Comparison of ENCODE assay signal across 18 cellular contexts in the genomic region with DNA sequence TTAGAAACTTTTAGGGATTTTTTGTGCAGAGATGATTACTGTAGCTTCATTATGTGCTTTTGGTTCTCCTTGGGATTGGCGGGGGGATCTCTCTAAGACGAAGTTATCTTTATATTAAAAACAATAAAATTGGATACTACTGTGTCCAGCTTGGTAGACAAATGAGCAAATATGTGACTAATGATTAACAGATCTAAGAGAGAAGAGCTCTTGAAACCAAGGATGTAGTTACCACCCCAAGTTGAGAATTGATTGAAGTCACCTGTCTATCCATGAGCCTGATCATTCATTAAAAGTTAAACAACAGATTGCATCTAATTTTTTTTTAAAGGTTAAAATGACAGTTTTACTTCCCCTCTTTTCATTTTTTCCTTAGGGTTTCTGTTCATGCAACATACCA. TPM values are rescaled to one million over a fixed set of nuclear protein-coding genes. Genes with fewer than 3 reads are reported as not detected.
DNase-seq lines count a peak whose midpoint lies in the region; ATAC-seq and TF ChIP-seq lines count a peak whose summit lies in the region.
"Had no signal": no experiment of that assay in that cellular context is flagged by ENCODE, and none has a peak within 500 bp of the region (broad histone marks: within the 10 kb centered on the region; RNA-seq: fewer than 3 reads in every experiment).

No MANE protein-coding gene starts in this region.

- TF ChIP-seq CTCF in WTC11 (IDR thresholded peaks at IDR 0.05) (no peak), right lobe of liver (IDR thresholded peaks at IDR 0.05) (no peak)

- H3K4me3 ChIP-seq in right lobe of liver, result no peak overlapping the region
- H3K4me3 ChIP-seq: BLaER1 had no signal

- no peaks in the 10 kb centered on the region for H3K9me3 ChIP-seq in right lobe of liver
- H3K9me3 ChIP-seq: BLaER1 had no signal

- POLR2A ChIA-PET in WTC11 (lab: Charles Lee), result no interaction called here

- 53% methylated on average over 2 of the region's 2 CpGs for WGBS in right lobe of liver (ENCODE audit: insufficient coverage, low coverage, low lambda C conversion rate, missing lambda C conversion rate)

- H3K27ac ChIP-seq in right lobe of liver, result no peak overlapping the region
- H3K27ac ChIP-seq: BLaER1, RWPE1 had no signal

- peak overlapping the region; percentile 1 for H3K27ac Mint-ChIP-seq in activated T-cell treated with anti-CD3 and anti-CD28 coated beads, Interleukin-2, amount 50 U/mL, for 72 hours
- peak overlapping the region; percentile 48; the same call in 1 of the 2 replicates for H3K27ac Mint-ChIP-seq in WTC11
- H3K27ac Mint-ChIP-seq: CD8-positive, alpha-beta T cell; IgD-negative memory B cell had no signal

- peaks cover 60% of the 10 kb centered on the region for H3K4me1 Mint-ChIP-seq in activated T-cell treated with anti-CD3 and anti-CD28 coated beads, Interleukin-2, amount 50 U/mL, for 72 hours (ENCODE audit: low read depth)
- peaks cover 19% of the 10 kb centered on the region for H3K4me1 Mint-ChIP-seq in WTC11

- TF ChIP-seq POLR2A in right lobe of liver (IDR thresholded peaks at IDR 0.05), result no peak

- ATAC-seq in activated T-cell treated with anti-CD3 and anti-CD28 coated beads, Interleukin-2, amount 50 U/mL, for 72 hours (replicated peaks in 1 of 2), result no peak
- ATAC-seq in GM18511 (IDR thresholded peaks at IDR 0.05; ENCODE audit: unreplicated experiment) (peak; percentile 50), WTC11 (no peak), right lobe of liver (peak in 3 of 4 donors; percentile 43 to 55 (median 54)), SK-N-SH treated with all-trans-retinoic acid at 6 μM for 48 hours (no peak)
- ATAC-seq: CD8-positive, alpha-beta T cell had no signal

- peaks cover 0 to 27% (median 0%) of the 10 kb centered on the region in 4 donors for H3K36me3 ChIP-seq in right lobe of liver

- CTCF ChIA-PET in WTC11 (lab: Charles Lee), result no interaction called here

- no peaks in the 10 kb centered on the region for H3K9me3 Mint-ChIP-seq in activated T-cell treated with anti-CD3 and anti-CD28 coated beads, Interleukin-2, amount 50 U/mL, for 72 hours
- H3K9me3 Mint-ChIP-seq in WTC11, result no peaks in the 10 kb centered on the region
- H3K9me3 Mint-ChIP-seq: CD8-positive, alpha-beta T cell; IgD-negative memory B cell had no signal

- no peak overlapping the region for H3K4me3 Mint-ChIP-seq in activated T-cell treated with anti-CD3 and anti-CD28 coated beads, Interleukin-2, amount 50 U/mL, for 72 hours
- no peak overlapping the region for H3K4me3 Mint-ChIP-seq in WTC11
- H3K4me3 Mint-ChIP-seq: CD8-positive, alpha-beta T cell; IgD-negative memory B cell had no signal

- peaks cover 0 to 19% (median 0%) of the 10 kb centered on the region in 4 donors for H3K4me1 ChIP-seq in right lobe of liver

- intact Hi-C loops in right lobe of liver (cut with DNase I), result no loop called here

- H3K27me3 ChIP-seq in right lobe of liver, result no peaks in the 10 kb centered on the region
- H3K27me3 ChIP-seq: BLaER1 had no signal

- peaks cover 15 to 67% of the 10 kb centered on the region in 2 donors for H3K36me3 Mint-ChIP-seq in activated T-cell treated with anti-CD3 and anti-CD28 coated beads, Interleukin-2, amount 50 U/mL, for 72 hours (ENCODE audit: insufficient read depth in 2 of 2)
- peaks cover 83% of the 10 kb centered on the region for H3K36me3 Mint-ChIP-seq in WTC11

- no peaks in the 10 kb centered on the region for H3K27me3 Mint-ChIP-seq in activated T-cell treated with anti-CD3 and anti-CD28 coated beads, Interleukin-2, amount 50 U/mL, for 72 hours (ENCODE audit: low read depth)
- no peaks in the 10 kb centered on the region for H3K27me3 Mint-ChIP-seq in WTC11 (ENCODE audit: low read depth)
- H3K27me3 Mint-ChIP-seq: IgD-negative memory B cell had no signal

- DNase-seq in activated T-cell treated with anti-CD3 and anti-CD28 coated beads, Interleukin-2, amount 50 U/mL, for 72 hours, result no peak
- DNase-seq in activated T-cell treated with anti-CD3 and anti-CD28 coated beads, Interleukin-2, amount 50 U/mL, for 48 hours, result no peak
- no peak for DNase-seq in WTC11 (ENCODE audit: low spot score)
- no peak for DNase-seq in right lobe of liver
- DNase-seq in NCI-H1436 treated with DMSO at 0.1 percent for 48 hours (lab: John Stamatoyannopoulos, UW), result no peak
- DNase-seq: Calu3; CD8-positive, alpha-beta T cell; Kasumi-1; NCI-H1105 treated with DMSO at 0.1 percent for 48 hours; NCI-H1694 treated with DMSO at 0.1 percent for 48 hours; NCI-H510A; NCI-H748 treated with DMSO at 0.1 percent for 48 hours; SIG-M5 had no signal

TF ChIP-seq in WTC11, 78 proteins besides CTCF, POLR2A, EP300 and RAD21 (continues in another document):
- no peak for TF ChIP-seq RORB (CRISPR knock-in tag; IDR thresholded peaks at IDR 0.05)
- TF ChIP-seq KAT7 (CRISPR knock-in tag; IDR thresholded peaks at IDR 0.05; ENCODE audit: borderline replicate concordance), result no peak
- TF ChIP-seq, protein P1, sequence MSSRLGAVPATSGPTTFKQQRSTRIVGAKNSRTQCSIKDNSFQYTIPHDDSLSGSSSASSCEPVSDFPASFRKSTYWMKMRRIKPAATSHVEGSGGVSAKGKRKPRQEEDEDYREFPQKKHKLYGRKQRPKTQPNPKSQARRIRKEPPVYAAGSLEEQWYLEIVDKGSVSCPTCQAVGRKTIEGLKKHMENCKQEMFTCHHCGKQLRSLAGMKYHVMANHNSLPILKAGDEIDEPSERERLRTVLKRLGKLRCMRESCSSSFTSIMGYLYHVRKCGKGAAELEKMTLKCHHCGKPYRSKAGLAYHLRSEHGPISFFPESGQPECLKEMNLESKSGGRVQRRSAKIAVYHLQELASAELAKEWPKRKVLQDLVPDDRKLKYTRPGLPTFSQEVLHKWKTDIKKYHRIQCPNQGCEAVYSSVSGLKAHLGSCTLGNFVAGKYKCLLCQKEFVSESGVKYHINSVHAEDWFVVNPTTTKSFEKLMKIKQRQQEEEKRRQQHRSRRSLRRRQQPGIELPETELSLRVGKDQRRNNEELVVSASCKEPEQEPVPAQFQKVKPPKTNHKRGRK (CRISPR knock-in tag; IDR thresholded peaks at IDR 0.05; ENCODE audit: borderline replicate concordance), result no peak
- TF ChIP-seq CBFB (CRISPR knock-in tag; IDR thresholded peaks at IDR 0.05; ENCODE audit: low read depth), result no peak
- TF ChIP-seq, protein P2, sequence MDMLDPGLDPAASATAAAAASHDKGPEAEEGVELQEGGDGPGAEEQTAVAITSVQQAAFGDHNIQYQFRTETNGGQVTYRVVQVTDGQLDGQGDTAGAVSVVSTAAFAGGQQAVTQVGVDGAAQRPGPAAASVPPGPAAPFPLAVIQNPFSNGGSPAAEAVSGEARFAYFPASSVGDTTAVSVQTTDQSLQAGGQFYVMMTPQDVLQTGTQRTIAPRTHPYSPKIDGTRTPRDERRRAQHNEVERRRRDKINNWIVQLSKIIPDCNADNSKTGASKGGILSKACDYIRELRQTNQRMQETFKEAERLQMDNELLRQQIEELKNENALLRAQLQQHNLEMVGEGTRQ (CRISPR knock-in tag; IDR thresholded peaks at IDR 0.05), result no peak

TF ChIP-seq in SK-N-SH treated with all-trans-retinoic acid at 6 μM for 48 hours, 23 proteins besides CTCF, POLR2A, EP300 and RAD21 (continues in another document):
- TF ChIP-seq ISL1 (CRISPR knock-in tag; IDR thresholded peaks at IDR 0.05) (no peak), OSR1 (CRISPR knock-in tag; IDR thresholded peaks at IDR 0.05) (no peak), GLIS3 (CRISPR knock-in tag; IDR thresholded peaks at IDR 0.05) (no peak), CSDC2 (CRISPR knock-in tag; IDR thresholded peaks at IDR 0.05) (no peak), PPARA (CRISPR knock-in tag; IDR thresholded peaks at IDR 0.05; ENCODE audit: borderline replicate concordance) (no peak), ZNF565 (CRISPR knock-in tag; conservative IDR thresholded peaks at IDR 0.05; ENCODE audit: low read depth) (no peak)
- TF ChIP-seq, protein P3, sequence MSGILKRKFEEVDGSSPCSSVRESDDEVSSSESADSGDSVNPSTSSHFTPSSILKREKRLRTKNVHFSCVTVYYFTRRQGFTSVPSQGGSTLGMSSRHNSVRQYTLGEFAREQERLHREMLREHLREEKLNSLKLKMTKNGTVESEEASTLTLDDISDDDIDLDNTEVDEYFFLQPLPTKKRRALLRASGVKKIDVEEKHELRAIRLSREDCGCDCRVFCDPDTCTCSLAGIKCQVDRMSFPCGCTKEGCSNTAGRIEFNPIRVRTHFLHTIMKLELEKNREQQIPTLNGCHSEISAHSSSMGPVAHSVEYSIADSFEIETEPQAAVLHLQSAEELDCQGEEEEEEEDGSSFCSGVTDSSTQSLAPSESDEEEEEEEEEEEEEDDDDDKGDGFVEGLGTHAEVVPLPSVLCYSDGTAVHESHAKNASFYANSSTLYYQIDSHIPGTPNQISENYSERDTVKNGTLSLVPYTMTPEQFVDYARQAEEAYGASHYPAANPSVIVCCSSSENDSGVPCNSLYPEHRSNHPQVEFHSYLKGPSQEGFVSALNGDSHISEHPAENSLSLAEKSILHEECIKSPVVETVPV (CRISPR knock-in tag; IDR thresholded peaks at IDR 0.05), result no peak
- TF ChIP-seq, protein P4, sequence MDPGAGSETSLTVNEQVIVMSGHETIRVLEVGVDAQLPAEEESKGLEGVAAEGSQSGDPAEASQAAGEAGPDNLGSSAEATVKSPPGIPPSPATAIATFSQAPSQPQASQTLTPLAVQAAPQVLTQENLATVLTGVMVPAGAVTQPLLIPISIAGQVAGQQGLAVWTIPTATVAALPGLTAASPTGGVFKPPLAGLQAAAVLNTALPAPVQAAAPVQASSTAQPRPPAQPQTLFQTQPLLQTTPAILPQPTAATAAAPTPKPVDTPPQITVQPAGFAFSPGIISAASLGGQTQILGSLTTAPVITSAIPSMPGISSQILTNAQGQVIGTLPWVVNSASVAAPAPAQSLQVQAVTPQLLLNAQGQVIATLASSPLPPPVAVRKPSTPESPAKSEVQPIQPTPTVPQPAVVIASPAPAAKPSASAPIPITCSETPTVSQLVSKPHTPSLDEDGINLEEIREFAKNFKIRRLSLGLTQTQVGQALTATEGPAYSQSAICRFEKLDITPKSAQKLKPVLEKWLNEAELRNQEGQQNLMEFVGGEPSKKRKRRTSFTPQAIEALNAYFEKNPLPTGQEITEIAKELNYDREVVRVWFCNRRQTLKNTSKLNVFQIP (CRISPR knock-in tag; IDR thresholded peaks at IDR 0.05; ENCODE audit: borderline replicate concordance, low read depth), result no peak

RNA-seq across cellular contexts. Expression of a gene that starts 8.7 kb away (rescaled TPM):
- total RNA-seq in activated T-cell treated with anti-CD3 and anti-CD28 coated beads, Interleukin-2, amount 50 U/mL, for 72 hours, result 100 to 1,000 TPM; 174 to 190 TPM
- total RNA-seq in WTC11 (2021) (412 to 435 TPM (median 421 TPM) in 3 replicates), right lobe of liver (10 to 100 TPM; 39.8 to 77.5 (median 54.2) TPM)

RNA-seq across cellular contexts. Expression of a gene that starts 9.3 kb away (rescaled TPM):
- total RNA-seq in activated T-cell treated with anti-CD3 and anti-CD28 coated beads, Interleukin-2, amount 50 U/mL, for 72 hours, result 10 to 100 TPM; 25.6 to 32.7 TPM
- 83.4 to 91.0 TPM (median 89.0 TPM) in 3 replicates for total RNA-seq in WTC11 (2021)
- total RNA-seq in right lobe of liver, result 1 to 10 TPM; 4.4 to 8.5 (median 7.1) TPM

RNA-seq across cellular contexts. Expression of a gene that starts 22.7 kb away (rescaled TPM):
- 100 to 1,000 TPM; 187 to 200 TPM for total RNA-seq in activated T-cell treated with anti-CD3 and anti-CD28 coated beads, Interleukin-2, amount 50 U/mL, for 72 hours
- total RNA-seq in WTC11 (2021) (113 to 138 TPM (median 116 TPM) in 3 replicates), right lobe of liver (10 to 100 TPM; 41.3 to 54.8 (median 46.6) TPM)

RNA-seq across cellular contexts. Expression of a gene that starts 57.4 kb away (rescaled TPM):
- 10 to 100 TPM; 17.6 to 18.4 TPM for total RNA-seq in activated T-cell treated with anti-CD3 and anti-CD28 coated beads, Interleukin-2, amount 50 U/mL, for 72 hours
- total RNA-seq in WTC11 (2021) (12.6 to 15.6 TPM (median 14.6 TPM) in 3 replicates), right lobe of liver (10 to 100 TPM in 1 of 6 experiments, 1 to 10 TPM in 5; 4.8 to 10.1 (median 5.5) TPM)

Comparison
In these comparisons a context has a peak if more than half of its experiments do, and no peak if none do; other contexts are left out.
1. ATAC-seq: peak in GM18511 (single experiment) and right lobe of liver (3 of 4); none in activated T-cell treated with anti-CD3 and anti-CD28 coated beads, Interleukin-2, amount 50 U/mL, for 72 hours (0 of 2), WTC11 (single experiment) and SK-N-SH treated with all-trans-retinoic acid at 6 μM for 48 hours (single experiment).